In genomic region chr12:49903700-49904423, GRCh38 we compare ENCODE assay signal across 1 cellular context.
TF ChIP-seq lines count a peak whose summit lies in the region.

TSS of gene FAIM2 (minus strand) at chr12:49903900. CDS start at chr12:49903792, 108 bp downstream.

TF ChIP-seq in K562, 482 proteins besides CTCF, POLR2A, EP300 and RAD21 (continued from another document and continues in another):
- no peak for TF ChIP-seq ZKSCAN8 (CRISPR knock-in tag; IDR thresholded peaks at IDR 0.05)
- TF ChIP-seq IRF1 (CRISPR knock-in tag; IDR thresholded peaks at IDR 0.05; ENCODE audit: borderline replicate concordance): no peak
- TF ChIP-seq NONO (IDR thresholded peaks at IDR 0.05; ENCODE audit: low read depth in 2 of 2, low read length in 1 of 2): no peak
- TF ChIP-seq FIP1L1 (IDR thresholded peaks at IDR 0.05; ENCODE audit: low read depth, low read length, poor library complexity, severe bottlenecking): no peak
- TF ChIP-seq THRA (IDR thresholded peaks at IDR 0.05): no peak
- 0 out of 4 replicates have a peak, but pooled peaks of 1 of the 2 experiments have one; percentile 26 for TF ChIP-seq KDM1A (IDR thresholded peaks at IDR 0.05)
- no peak for TF ChIP-seq PCBP2 (IDR thresholded peaks at IDR 0.05; ENCODE audit: low read depth, low read length, poor library complexity, severe bottlenecking)
- no peak for TF ChIP-seq PATZ1 (CRISPR knock-in tag; IDR thresholded peaks at IDR 0.05; ENCODE audit: borderline replicate concordance)
- no peak for TF ChIP-seq NR2F6 (CRISPR knock-in tag; IDR thresholded peaks at IDR 0.05)
- TF ChIP-seq ZBTB40 (IDR thresholded peaks at IDR 0.05): no peak
- TF ChIP-seq ZBTB40 (CRISPR knock-in tag; IDR thresholded peaks at IDR 0.05): no peak
- peak; percentile 37; the same call in 1 of the 2 replicates for TF ChIP-seq VEZF1 (CRISPR knock-in tag; IDR thresholded peaks at IDR 0.05)
- TF ChIP-seq STAT6 (CRISPR knock-in tag; IDR thresholded peaks at IDR 0.05): no peak
- no peak for TF ChIP-seq CBX3 (IDR thresholded peaks at IDR 0.05; ENCODE audit: borderline replicate concordance in 1 of 2, low read length in 2 of 2)
- no peak for TF ChIP-seq ZNF175 (CRISPR knock-in tag; IDR thresholded peaks at IDR 0.05; ENCODE audit: low read depth)
- no peak for TF ChIP-seq RBM22 (IDR thresholded peaks at IDR 0.05; ENCODE audit: low read depth, low read length, poor library complexity, severe bottlenecking)
- no peak for TF ChIP-seq SMAD1 (IDR thresholded peaks at IDR 0.05; ENCODE audit: low read depth, low read length, partially characterized antibody)
- TF ChIP-seq NFIX (CRISPR knock-in tag; IDR thresholded peaks at IDR 0.05; ENCODE audit: low read depth): no peak
- no peak for TF ChIP-seq CEBPG (CRISPR knock-in tag; IDR thresholded peaks at IDR 0.05)
- TF ChIP-seq CEBPG (tag; conservative IDR thresholded peaks at IDR 0.05 in 1 of 2, IDR thresholded peaks at IDR 0.05 in 1 of 2): 0 out of 4 replicates have a peak, but pooled peaks of 1 of the 2 experiments have one; percentile 23
- TF ChIP-seq ZNF174 (CRISPR knock-in tag; IDR thresholded peaks at IDR 0.05): no peak
- no peak for TF ChIP-seq THAP12 (CRISPR knock-in tag; IDR thresholded peaks at IDR 0.05)
- TF ChIP-seq PRPF4 (IDR thresholded peaks at IDR 0.05; ENCODE audit: insufficient read depth, low read depth, low read length, poor library complexity, severe bottlenecking): no peak
- TF ChIP-seq RHOXF2B (CRISPR knock-in tag; conservative IDR thresholded peaks at IDR 0.05): no peak
- TF ChIP-seq NR1H2 (CRISPR knock-in tag; IDR thresholded peaks at IDR 0.05): no peak
- no peak for TF ChIP-seq LCOR (CRISPR knock-in tag; IDR thresholded peaks at IDR 0.05)
- TF ChIP-seq POLR2G (IDR thresholded peaks at IDR 0.05; ENCODE audit: low read depth, low read length): no peak
- TF ChIP-seq RBM15 (IDR thresholded peaks at IDR 0.05; ENCODE audit: insufficient read depth, low read length): no peak
- TF ChIP-seq TAF9B (IDR thresholded peaks at IDR 0.05; ENCODE audit: partially characterized antibody): no peak
- no peak for TF ChIP-seq BHLHE40 (IDR thresholded peaks at IDR 0.05; ENCODE audit: low read length)
- no peak for TF ChIP-seq ZFX (CRISPR knock-in tag; IDR thresholded peaks at IDR 0.05)
- no peak for TF ChIP-seq ZNF518B (CRISPR knock-in tag; IDR thresholded peaks at IDR 0.05)
